17 cellular contexts compared by ENCODE assay signal in the genomic region with DNA sequence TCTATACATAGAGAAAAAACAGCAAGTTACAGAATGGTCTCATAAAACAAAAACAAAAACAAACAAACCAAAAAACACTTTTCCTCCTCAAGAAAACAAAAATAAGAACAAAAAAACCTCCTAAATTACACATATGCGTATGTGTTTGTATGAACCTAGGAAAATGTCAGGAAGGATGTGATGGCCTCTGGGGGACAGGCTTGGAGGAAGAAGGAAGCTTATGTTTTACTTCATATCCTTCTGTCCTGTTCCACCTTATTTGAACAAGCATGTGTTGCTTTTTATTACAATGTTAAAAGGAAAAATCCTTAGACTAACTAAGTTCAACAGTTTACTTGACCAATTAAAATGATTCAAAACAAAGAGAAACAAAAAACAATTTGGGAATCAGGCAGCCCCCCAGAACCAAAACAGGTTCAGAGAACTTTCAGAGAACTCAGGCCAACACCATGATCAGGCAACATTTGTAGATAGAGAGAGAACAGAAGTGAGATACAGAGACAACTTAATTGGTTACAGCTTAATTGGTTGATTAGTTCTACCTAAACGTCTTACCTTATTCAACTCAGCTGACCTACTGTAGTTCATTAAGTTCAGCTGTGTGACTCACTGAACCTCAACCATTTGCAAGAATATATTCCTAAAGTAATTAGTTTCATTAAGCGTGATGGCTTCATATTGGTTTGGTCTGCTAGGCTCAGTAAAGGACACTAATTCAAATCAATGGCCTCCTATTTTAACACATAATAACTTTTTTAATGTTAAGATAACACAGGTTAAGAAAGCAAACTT. TPM values are rescaled to one million over a fixed set of nuclear protein-coding genes. Genes with fewer than 3 reads are reported as not detected.
DNase-seq lines count a peak whose midpoint lies in the region; ATAC-seq, FAIRE-seq and TF ChIP-seq lines count a peak whose summit lies in the region.
"Had no signal": no experiment of that assay in that cellular context is flagged by ENCODE, and none has a peak within 500 bp of the region (broad histone marks: within the 10 kb centered on the region; RNA-seq: fewer than 3 reads in every experiment).

No MANE protein-coding gene starts in this region.

- H3T11ph ChIP-seq in H9 (ENCODE audit: low read length), result no peak overlapping the region

- H3K27me3 ChIP-seq in CD4-positive, alpha-beta memory T cell (ENCODE audit: insufficient read depth, low read length), result no peaks in the 10 kb centered on the region
- H3K27me3 ChIP-seq in ascending aorta (no peaks in the 10 kb centered on the region), HepG2 (ENCODE audit: control insufficient read depth in 1 of 2, insufficient read depth in 2 of 2, low read length in 2 of 2) (no peaks in the 10 kb centered on the region), gastrocnemius medialis (no peaks in the 10 kb centered on the region), H9 (ENCODE audit: insufficient read depth, low read length) (no peaks in the 10 kb centered on the region)
- H3K27me3 ChIP-seq: neural progenitor cell had no signal

- no peaks in the 10 kb centered on the region for H3K36me3 ChIP-seq in CD4-positive, alpha-beta memory T cell (ENCODE audit: insufficient read depth, low read length)
- H3K36me3 ChIP-seq in ascending aorta, result no peaks in the 10 kb centered on the region
- H3K36me3 ChIP-seq in HepG2 (replicated peaks in 1 of 2; ENCODE audit: control insufficient read depth in 1 of 2, insufficient read depth in 2 of 2, low read length in 2 of 2), result no peaks in the 10 kb centered on the region
- no peaks in the 10 kb centered on the region for H3K36me3 ChIP-seq in gastrocnemius medialis
- H3K36me3 ChIP-seq: HAP-1, neural progenitor cell had no signal

- peaks cover 10 to 38% (median 11%) of the 10 kb centered on the region in 4 donors for H3K4me1 Mint-ChIP-seq in CD4-positive, alpha-beta memory T cell
- peaks cover 10 to 13% of the 10 kb centered on the region in 2 experiments for H3K4me1 Mint-ChIP-seq in H9

- no peak overlapping the region for H3K14ac ChIP-seq in H9 (ENCODE audit: insufficient read depth, low read length)

- H4K8ac ChIP-seq in H9 (replicated peaks; ENCODE audit: insufficient read length, low read depth, low read length), result no peak overlapping the region

- no peak overlapping the region for H3K56ac ChIP-seq in H9 (ENCODE audit: insufficient read length, low read depth, low read length)

- H3K79me1 ChIP-seq in H9 (ENCODE audit: insufficient read depth, low read depth, low read length, poor library complexity, severe bottlenecking), result no peaks in the 10 kb centered on the region

- no peak overlapping the region for H2BK120ac ChIP-seq in H9 (ENCODE audit: low read depth, low read length, poor library complexity, severe bottlenecking)

- 65% methylated on average over 3 of the region's 3 CpGs for WGBS in HepG2 (ENCODE audit: low lambda C conversion rate)
- no CpG with 5 or more reads among the region's 3 CpGs for WGBS in H9 (ENCODE audit: extremely low coverage, insufficient read length, low lambda C conversion rate)

- in situ Hi-C loops in HepG2 (cut with HindIII; ENCODE audit: extremely low pct_ligation_motif_present, low pct_unique_long_range_greater_than_20kb) (no loop called here), gastrocnemius medialis (cut with MboI; ENCODE audit: low sequenced_read_pairs in 4 of 4) (no loop called here)

- CTCF ChIA-PET in CD4-positive, alpha-beta memory T cell (lab: Charles Lee; ENCODE audit: partially characterized antibody), result interaction anchor here (0.9 to 7.6 kb wide), 5 partner anchors 8 to 25 kb away, joined by 3 to 50 read pairs (median 5); no protein-coding TSS in a partner anchor
- CTCF ChIA-PET in HepG2 (lab: Yijun Ruan, JAX; ENCODE audit: low intra/inter-chr PET ratio, low total read pairs), result no interaction called here

- no peak overlapping the region for H3K4ac ChIP-seq in H9 (ENCODE audit: low read depth, low read length)

- ATAC-seq in HepG2 (no peak), gastrocnemius medialis (peak in 1 of 2 donors; percentile 44), HG03342 (IDR thresholded peaks at IDR 0.05; ENCODE audit: unreplicated experiment) (no peak)

- H3K4me3 Mint-ChIP-seq in CD4-positive, alpha-beta memory T cell, result no peak overlapping the region
- no peak overlapping the region for H3K4me3 Mint-ChIP-seq in H9
- H3K4me3 Mint-ChIP-seq: neural progenitor cell had no signal

- no TSS peak for BruUV-seq in HepG2 (replicated peaks; lab: Mats Ljungman, UMichigan)

- H3K27me3 Mint-ChIP-seq in CD4-positive, alpha-beta memory T cell, result no peaks in the 10 kb centered on the region
- H3K27me3 Mint-ChIP-seq in H9 (ENCODE audit: low read depth), result no peaks in the 10 kb centered on the region; the same call in 1 of the 2 replicates

- no peak overlapping the region for H3K18ac ChIP-seq in H9 (ENCODE audit: insufficient read length, low read depth, low read length)

- no peak overlapping the region for H3K27ac ChIP-seq in CD4-positive, alpha-beta memory T cell (ENCODE audit: low read depth, low read length)
- H3K27ac ChIP-seq in ascending aorta (peak overlapping the region; percentile 15 to 44), HepG2 (ENCODE audit: extremely low read length, insufficient read depth, low read length) (peak overlapping the region; percentile 46), gastrocnemius medialis (peak overlapping the region; percentile 63 to 75 (median 71)), H9 (ENCODE audit: insufficient read length, low read depth, low read length) (no peak overlapping the region)
- H3K27ac ChIP-seq: neural progenitor cell, PC-9 had no signal

- H3K4me1 ChIP-seq in CD4-positive, alpha-beta memory T cell (ENCODE audit: insufficient read depth, low read length), result no peaks in the 10 kb centered on the region
- H3K4me1 ChIP-seq in ascending aorta (peaks cover 3 to 10% of the 10 kb centered on the region in 2 donors), HepG2 (ENCODE audit: insufficient read depth, low read length) (peaks cover 53% of the 10 kb centered on the region), gastrocnemius medialis (peaks cover 0 to 31% of the 10 kb centered on the region in 2 donors), H9 (ENCODE audit: insufficient read depth, low read length) (no peaks in the 10 kb centered on the region)
- H3K4me1 ChIP-seq: neural progenitor cell had no signal

- H3K4me2 ChIP-seq in HepG2 (ENCODE audit: low read depth, low read length), result peak overlapping the region; percentile 67; the same call in 1 of the 2 replicates
- H3K4me2 ChIP-seq in H9 (ENCODE audit: insufficient read depth, insufficient read length, low read length), result no peak overlapping the region
- H3K4me2 ChIP-seq: neural progenitor cell, PC-9 had no signal

- H3K36me3 Mint-ChIP-seq in CD4-positive, alpha-beta memory T cell, result no peaks in the 10 kb centered on the region
- H3K36me3 Mint-ChIP-seq in H9 (ENCODE audit: insufficient read depth in 1 of 3, low read depth in 3 of 3), result no peaks in the 10 kb centered on the region
- H3K36me3 Mint-ChIP-seq: neural progenitor cell had no signal

- no peaks in the 10 kb centered on the region for H3K9me3 ChIP-seq in CD4-positive, alpha-beta memory T cell (ENCODE audit: control insufficient read depth in 1 of 2, low read length in 2 of 2)
- H3K9me3 ChIP-seq in ascending aorta (no peaks in the 10 kb centered on the region), HepG2 (ENCODE audit: low read length) (no peaks in the 10 kb centered on the region), gastrocnemius medialis (no peaks in the 10 kb centered on the region), H9 (ENCODE audit: control insufficient read depth, low read depth, low read length) (no peaks in the 10 kb centered on the region)
- H3K9me3 ChIP-seq: HAP-1 had no signal

- peak overlapping the region in 5 of 7 donors; percentile 26 to 48 (median 39) for H3K27ac Mint-ChIP-seq in CD4-positive, alpha-beta memory T cell
- H3K27ac Mint-ChIP-seq in H9, result no peak overlapping the region
- H3K27ac Mint-ChIP-seq: neural progenitor cell had no signal

- intact Hi-C loops in CD4-positive, alpha-beta memory T cell (cut with micrococcal nuclease), result no loop called here
- intact Hi-C loops in ascending aorta (cut with DNase I), result no loop called here
- intact Hi-C loops in HepG2 (cut with micrococcal nuclease; ENCODE audit: unreplicated experiment), result no loop called here
- intact Hi-C loops in gastrocnemius medialis (cut with DNase I; ENCODE audit: low total_unique reads), result loop anchor here (10.0 kb wide), 1 partner anchor 625 kb away; no protein-coding TSS in a partner anchor

- POLR2A ChIA-PET in CD4-positive, alpha-beta memory T cell (lab: Charles Lee; ENCODE audit: partially characterized antibody), result interaction anchor here (0.6 kb wide), 1 partner anchor 25 kb away, joined by 3 read pairs; no protein-coding TSS in a partner anchor
- POLR2A ChIA-PET in HepG2 (lab: Yijun Ruan, JAX), result interaction anchor here (1.1 kb wide), 2 partner anchors 12 to 118 kb away, joined by 3 read pairs; no protein-coding TSS in a partner anchor

- no peak overlapping the region for H2BK5ac ChIP-seq in H9 (ENCODE audit: insufficient read length, low read length)

- H4K20me1 ChIP-seq in HepG2 (ENCODE audit: insufficient read depth, low read length), result no peaks in the 10 kb centered on the region
- no peaks in the 10 kb centered on the region for H4K20me1 ChIP-seq in H9 (ENCODE audit: control insufficient read depth, insufficient read depth, insufficient read length)

- H3K9me3 Mint-ChIP-seq in CD4-positive, alpha-beta memory T cell, result no peaks in the 10 kb centered on the region
- no peaks in the 10 kb centered on the region for H3K9me3 Mint-ChIP-seq in H9
- H3K9me3 Mint-ChIP-seq: neural progenitor cell had no signal

- H3K79me2 ChIP-seq in HepG2 (ENCODE audit: insufficient read depth, low read length) (no peaks in the 10 kb centered on the region), H9 (ENCODE audit: insufficient read depth, low read length) (no peaks in the 10 kb centered on the region)

- no peak overlapping the region for H3K4me3 ChIP-seq in CD4-positive, alpha-beta memory T cell (ENCODE audit: low read length in 2 of 2)
- no peak overlapping the region for H3K4me3 ChIP-seq in ascending aorta
- no peak overlapping the region for H3K4me3 ChIP-seq in HepG2 (replicated peaks in 1 of 3; ENCODE audit: insufficient read depth in 1 of 3, low read depth in 2 of 3, low read length in 3 of 3)
- no peak overlapping the region for H3K4me3 ChIP-seq in gastrocnemius medialis
- H3K4me3 ChIP-seq: HAP-1, neural progenitor cell, PC-9 had no signal

- H3K23me2 ChIP-seq in H9 (ENCODE audit: insufficient read length, low read depth, low read length, poor library complexity, severe bottlenecking), result no peaks in the 10 kb centered on the region

- TF ChIP-seq RAD21 in HepG2 (CRISPR knock-in tag; IDR thresholded peaks at IDR 0.05), result no peak

- FAIRE-seq in HepG2 (lab: Jason Lieb, UNC), result no peak

- H2BK12ac ChIP-seq in H9 (ENCODE audit: insufficient read length, low read depth, low read length), result no peak overlapping the region

- no peak for DNase-seq in CD4-positive, alpha-beta memory T cell
- DNase-seq in ascending aorta (ENCODE audit: low spot score in 2 of 2), result no peak
- no peak for DNase-seq in HepG2 (ENCODE audit: low spot score)
- DNase-seq in gastrocnemius medialis, result no peak
- DNase-seq in NCI-H146 (lab: John Stamatoyannopoulos, UW), result no peak
- no peak for DNase-seq in H9
- DNase-seq in COLO829 (ENCODE audit: low spot score), result no peak
- DNase-seq: activated CD4-positive, CD25-positive, alpha-beta regulatory T cell; activated naive CD4-positive, alpha-beta T cell treated with anti-CD3 and anti-CD28 coated beads, Interleukin-2, amount 50 U/mL, for 16 hours; NCI-H1694; NCI-H510A; PC-9 had no signal

- H2BK15ac ChIP-seq in H9 (ENCODE audit: low read depth, low read length), result no peak overlapping the region

- H2BK20ac ChIP-seq in H9 (ENCODE audit: low read depth, low read length, poor library complexity, severe bottlenecking), result no peak overlapping the region

- H2AFZ ChIP-seq in HepG2 (ENCODE audit: low read length), result no peak overlapping the region
- no peak overlapping the region for H2AFZ ChIP-seq in H9 (ENCODE audit: low read length)
- H2AFZ ChIP-seq: neural progenitor cell, PC-9 had no signal

- no peak overlapping the region for H3K23ac ChIP-seq in H9 (ENCODE audit: insufficient read length, low read depth, low read length)

- H4K91ac ChIP-seq in H9 (ENCODE audit: insufficient read length, low read depth, low read length), result no peak overlapping the region

- no peak overlapping the region for H2AK5ac ChIP-seq in H9 (ENCODE audit: insufficient read length, low read length)

- TF ChIP-seq CTCF in ascending aorta (IDR thresholded peaks at IDR 0.05), result no peak
- TF ChIP-seq CTCF in HepG2 (CRISPR knock-in tag; IDR thresholded peaks at IDR 0.05), result no peak
- no peak for TF ChIP-seq CTCF in gastrocnemius medialis (IDR thresholded peaks at IDR 0.05 in 4 of 5, conservative IDR thresholded peaks at IDR 0.05 in 1 of 5)
- no peak for TF ChIP-seq CTCF in H9 (conservative IDR thresholded peaks at IDR 0.05)

- H3K9ac ChIP-seq in HepG2 (ENCODE audit: insufficient read depth, low read depth, low read length) (no peak overlapping the region), H9 (ENCODE audit: extremely low read depth, insufficient read length, low read length) (no peak overlapping the region)
- H3K9ac ChIP-seq: neural progenitor cell had no signal

- no peak for TF ChIP-seq EP300 in HepG2 (IDR thresholded peaks at IDR 0.05; ENCODE audit: low read depth in 2 of 2, low read length in 2 of 2)
- TF ChIP-seq EP300 in HepG2 (CRISPR knock-in tag; IDR thresholded peaks at IDR 0.05; ENCODE audit: borderline replicate concordance), result no peak

- H4K5ac ChIP-seq in H9 (ENCODE audit: insufficient read length, low read depth, low read length), result no peak overlapping the region

- TF ChIP-seq POLR2A in HepG2 (IDR thresholded peaks at IDR 0.05; ENCODE audit: insufficient read depth in 1 of 2, low read depth in 2 of 2, low read length in 2 of 2), result no peak
- no peak for TF ChIP-seq POLR2A in gastrocnemius medialis (IDR thresholded peaks at IDR 0.05)

RNA-seq across cellular contexts. Expression of a gene that starts 10.1 kb away (rescaled TPM):
- total RNA-seq in CD4-positive, alpha-beta memory T cell, result not detected
- polyA plus RNA-seq in CD4-positive, alpha-beta memory T cell, result not detected
- 4.0 TPM for total RNA-seq in ascending aorta
- total RNA-seq in HepG2 (2016; rRNA removed; fragmentation: Illumina TruSeq; extraction: Trizol), result 0.07 TPM in 1 of 2 replicates, not detected in the other
- total RNA-seq in HepG2 (2016; cell fraction: cytosol; rRNA removed; fragmentation: Illumina TruSeq; extraction: Trizol; ENCODE audit: low read depth), result not detected in 2 replicates
- not detected in 2 replicates for total RNA-seq in HepG2 (2016; cell fraction: insoluble cytoplasmic fraction; rRNA removed; fragmentation: Illumina TruSeq; extraction: Trizol)
- total RNA-seq in HepG2 (2016; cell fraction: membrane; rRNA removed; fragmentation: Illumina TruSeq; extraction: Trizol), result not detected in 2 replicates
- total RNA-seq in HepG2 (2016; cell fraction: nucleus; rRNA removed; fragmentation: Illumina TruSeq; extraction: Trizol), result not detected in 2 replicates
- not detected in 2 replicates for polyA plus RNA-seq in HepG2 (2011; rRNA removed)
- polyA plus RNA-seq in HepG2 (2011; cell fraction: cytosol; rRNA removed), result not detected in 2 replicates
- polyA plus RNA-seq in HepG2 (2011; cell fraction: nucleus; rRNA removed), result not detected in 2 replicates
- not detected in 2 replicates for polyA plus RNA-seq in HepG2 (2012)
- not detected in 2 replicates for polyA plus RNA-seq in HepG2 (2016; cell fraction: cytosol; fragmentation: Illumina TruSeq; extraction: Trizol; ENCODE audit: low read depth)
- not detected in 2 replicates for polyA plus RNA-seq in HepG2 (2016; cell fraction: insoluble cytoplasmic fraction; fragmentation: Illumina TruSeq; extraction: Trizol; ENCODE audit: low read depth)
- polyA plus RNA-seq in HepG2 (2016; cell fraction: membrane; fragmentation: Illumina TruSeq; extraction: Trizol; ENCODE audit: low read depth), result not detected in 2 replicates
- polyA plus RNA-seq in HepG2 (2016; cell fraction: nucleus; fragmentation: Illumina TruSeq; extraction: Trizol; ENCODE audit: insufficient read depth, low read depth), result not detected in 2 replicates
- polyA minus RNA-seq in HepG2 (2011; rRNA and poly(A)+ RNA removed; ENCODE audit: low replicate concordance), result 0.21 TPM in 1 of 2 replicates, not detected in the other
- not detected in 2 replicates for polyA minus RNA-seq in HepG2 (2011; cell fraction: cytosol; rRNA and poly(A)+ RNA removed)
- not detected in 2 replicates for polyA minus RNA-seq in HepG2 (2011; cell fraction: nucleus; rRNA and poly(A)+ RNA removed)
- 1 to 10 TPM; 1.3 to 4.4 (median 2.5) TPM for total RNA-seq in gastrocnemius medialis
- 0.26 TPM in 1 of 2 replicates, not detected in the other for total RNA-seq in H9 (2021)

RNA-seq across cellular contexts. Expression of a gene that starts 13.4 kb away (rescaled TPM):
- total RNA-seq in CD4-positive, alpha-beta memory T cell, result not detected
- not detected for polyA plus RNA-seq in CD4-positive, alpha-beta memory T cell
- total RNA-seq in ascending aorta, result 32.7 TPM
- not detected in 2 replicates for total RNA-seq in HepG2 (2016; rRNA removed; fragmentation: Illumina TruSeq; extraction: Trizol)
- total RNA-seq in HepG2 (2016; cell fraction: cytosol; rRNA removed; fragmentation: Illumina TruSeq; extraction: Trizol; ENCODE audit: low read depth), result not detected in 2 replicates
- total RNA-seq in HepG2 (2016; cell fraction: insoluble cytoplasmic fraction; rRNA removed; fragmentation: Illumina TruSeq; extraction: Trizol), result not detected in 2 replicates
- total RNA-seq in HepG2 (2016; cell fraction: membrane; rRNA removed; fragmentation: Illumina TruSeq; extraction: Trizol), result 0.21 TPM in 1 of 2 replicates, not detected in the other
- total RNA-seq in HepG2 (2016; cell fraction: nucleus; rRNA removed; fragmentation: Illumina TruSeq; extraction: Trizol), result 0.41 and 0.43 TPM in 2 replicates
- polyA plus RNA-seq in HepG2 (2011; rRNA removed), result 0.13 and 0.44 TPM in 2 replicates
- polyA plus RNA-seq in HepG2 (2011; cell fraction: cytosol; rRNA removed), result 0.23 TPM in 1 of 2 replicates, not detected in the other
- polyA plus RNA-seq in HepG2 (2011; cell fraction: nucleus; rRNA removed), result 0.21 TPM in 1 of 2 replicates, not detected in the other
- 0.35 TPM in 1 of 2 replicates, not detected in the other for polyA plus RNA-seq in HepG2 (2012)
- polyA plus RNA-seq in HepG2 (2016; cell fraction: cytosol; fragmentation: Illumina TruSeq; extraction: Trizol; ENCODE audit: low read depth), result 0.26 and 0.28 TPM in 2 replicates
- 0.35 and 0.46 TPM in 2 replicates for polyA plus RNA-seq in HepG2 (2016; cell fraction: insoluble cytoplasmic fraction; fragmentation: Illumina TruSeq; extraction: Trizol; ENCODE audit: low read depth)
- 0.41 and 0.42 TPM in 2 replicates for polyA plus RNA-seq in HepG2 (2016; cell fraction: membrane; fragmentation: Illumina TruSeq; extraction: Trizol; ENCODE audit: low read depth)
- polyA plus RNA-seq in HepG2 (2016; cell fraction: nucleus; fragmentation: Illumina TruSeq; extraction: Trizol; ENCODE audit: insufficient read depth, low read depth), result 0.53 TPM in 1 of 2 replicates, not detected in the other
- 0.44 TPM in 1 of 2 replicates, not detected in the other for polyA minus RNA-seq in HepG2 (2011; rRNA and poly(A)+ RNA removed; ENCODE audit: low replicate concordance)
- polyA minus RNA-seq in HepG2 (2011; cell fraction: cytosol; rRNA and poly(A)+ RNA removed), result not detected in 2 replicates
- polyA minus RNA-seq in HepG2 (2011; cell fraction: nucleus; rRNA and poly(A)+ RNA removed), result not detected in 2 replicates
- 1 to 10 TPM in 3 of 4 donors, not detected in 1; 3.2 to 5.1 (median 3.3) TPM for total RNA-seq in gastrocnemius medialis
- total RNA-seq in H9 (2021), result not detected in 2 replicates
- total RNA-seq: epithelial cell of proximal tubule had no signal

RNA-seq across cellular contexts. Expression of a gene that starts 38.5 kb away (rescaled TPM):
- total RNA-seq in CD4-positive, alpha-beta memory T cell, result not detected
- polyA plus RNA-seq in CD4-positive, alpha-beta memory T cell, result not detected
- total RNA-seq in ascending aorta (not detected), HepG2 (2016; rRNA removed; fragmentation: Illumina TruSeq; extraction: Trizol) (not detected in 2 replicates), gastrocnemius medialis (not detected), H9 (2021) (not detected in 2 replicates)
- total RNA-seq in HepG2 (2016; cell fraction: cytosol; rRNA removed; fragmentation: Illumina TruSeq; extraction: Trizol; ENCODE audit: low read depth), result not detected in 2 replicates
- not detected in 2 replicates for total RNA-seq in HepG2 (2016; cell fraction: insoluble cytoplasmic fraction; rRNA removed; fragmentation: Illumina TruSeq; extraction: Trizol)
- total RNA-seq in HepG2 (2016; cell fraction: membrane; rRNA removed; fragmentation: Illumina TruSeq; extraction: Trizol), result not detected in 2 replicates
- not detected in 2 replicates for total RNA-seq in HepG2 (2016; cell fraction: nucleus; rRNA removed; fragmentation: Illumina TruSeq; extraction: Trizol)
- not detected in 2 replicates for polyA plus RNA-seq in HepG2 (2011; rRNA removed)
- not detected in 2 replicates for polyA plus RNA-seq in HepG2 (2011; cell fraction: cytosol; rRNA removed)
- polyA plus RNA-seq in HepG2 (2011; cell fraction: nucleus; rRNA removed), result not detected in 2 replicates
- polyA plus RNA-seq in HepG2 (2012), result not detected in 2 replicates
- polyA plus RNA-seq in HepG2 (2016; cell fraction: cytosol; fragmentation: Illumina TruSeq; extraction: Trizol; ENCODE audit: low read depth), result not detected in 2 replicates
- polyA plus RNA-seq in HepG2 (2016; cell fraction: insoluble cytoplasmic fraction; fragmentation: Illumina TruSeq; extraction: Trizol; ENCODE audit: low read depth), result not detected in 2 replicates
- not detected in 2 replicates for polyA plus RNA-seq in HepG2 (2016; cell fraction: membrane; fragmentation: Illumina TruSeq; extraction: Trizol; ENCODE audit: low read depth)
- not detected in 2 replicates for polyA plus RNA-seq in HepG2 (2016; cell fraction: nucleus; fragmentation: Illumina TruSeq; extraction: Trizol; ENCODE audit: insufficient read depth, low read depth)
- not detected in 2 replicates for polyA minus RNA-seq in HepG2 (2011; rRNA and poly(A)+ RNA removed; ENCODE audit: low replicate concordance)
- polyA minus RNA-seq in HepG2 (2011; cell fraction: cytosol; rRNA and poly(A)+ RNA removed), result not detected in 2 replicates
- polyA minus RNA-seq in HepG2 (2011; cell fraction: nucleus; rRNA and poly(A)+ RNA removed), result not detected in 2 replicates
- total RNA-seq: epithelial cell of proximal tubule, LHCN-M2, PC-9 had no signal

RNA-seq across cellular contexts. Expression of a gene that starts 49.2 kb away (rescaled TPM):
- total RNA-seq in CD4-positive, alpha-beta memory T cell, result not detected
- not detected for polyA plus RNA-seq in CD4-positive, alpha-beta memory T cell
- total RNA-seq in ascending aorta (not detected), HepG2 (2016; rRNA removed; fragmentation: Illumina TruSeq; extraction: Trizol) (not detected in 2 replicates), gastrocnemius medialis (not detected), H9 (2021) (not detected in 2 replicates)
- not detected in 2 replicates for total RNA-seq in HepG2 (2016; cell fraction: cytosol; rRNA removed; fragmentation: Illumina TruSeq; extraction: Trizol; ENCODE audit: low read depth)
- total RNA-seq in HepG2 (2016; cell fraction: insoluble cytoplasmic fraction; rRNA removed; fragmentation: Illumina TruSeq; extraction: Trizol), result not detected in 2 replicates
- total RNA-seq in HepG2 (2016; cell fraction: membrane; rRNA removed; fragmentation: Illumina TruSeq; extraction: Trizol), result not detected in 2 replicates
- not detected in 2 replicates for total RNA-seq in HepG2 (2016; cell fraction: nucleus; rRNA removed; fragmentation: Illumina TruSeq; extraction: Trizol)
- polyA plus RNA-seq in HepG2 (2011; rRNA removed), result not detected in 2 replicates
- not detected in 2 replicates for polyA plus RNA-seq in HepG2 (2011; cell fraction: cytosol; rRNA removed)
- not detected in 2 replicates for polyA plus RNA-seq in HepG2 (2011; cell fraction: nucleus; rRNA removed)
- not detected in 2 replicates for polyA plus RNA-seq in HepG2 (2012)
- not detected in 2 replicates for polyA plus RNA-seq in HepG2 (2016; cell fraction: cytosol; fragmentation: Illumina TruSeq; extraction: Trizol; ENCODE audit: low read depth)
- not detected in 2 replicates for polyA plus RNA-seq in HepG2 (2016; cell fraction: insoluble cytoplasmic fraction; fragmentation: Illumina TruSeq; extraction: Trizol; ENCODE audit: low read depth)
- polyA plus RNA-seq in HepG2 (2016; cell fraction: membrane; fragmentation: Illumina TruSeq; extraction: Trizol; ENCODE audit: low read depth), result not detected in 2 replicates
- not detected in 2 replicates for polyA plus RNA-seq in HepG2 (2016; cell fraction: nucleus; fragmentation: Illumina TruSeq; extraction: Trizol; ENCODE audit: insufficient read depth, low read depth)
- polyA minus RNA-seq in HepG2 (2011; rRNA and poly(A)+ RNA removed; ENCODE audit: low replicate concordance), result not detected in 2 replicates
- polyA minus RNA-seq in HepG2 (2011; cell fraction: cytosol; rRNA and poly(A)+ RNA removed), result not detected in 2 replicates
- not detected in 2 replicates for polyA minus RNA-seq in HepG2 (2011; cell fraction: nucleus; rRNA and poly(A)+ RNA removed)
- total RNA-seq: epithelial cell of proximal tubule, LHCN-M2, PC-9 had no signal

Comparison
In these comparisons a context has a peak if more than half of its experiments do, and no peak if none do; other contexts are left out.
1. H3K27ac ChIP-seq: peak in ascending aorta (2 of 2), HepG2 (single experiment) and gastrocnemius medialis (4 of 4); none in CD4-positive, alpha-beta memory T cell (single experiment) and H9 (single experiment).
2. H3K27ac Mint-ChIP-seq: peak in CD4-positive, alpha-beta memory T cell (5 of 7); none in H9 (0 of 3).